In genomic region chr20:19269737-19270325, GRCh38 we compare ENCODE assay signal across 2 cellular contexts.
TF ChIP-seq lines count a peak whose summit lies in the region.

No MANE protein-coding gene starts in this region.

TF ChIP-seq in HepG2, 621 proteins besides CTCF, POLR2A, EP300 and RAD21:
- TF ChIP-seq ZFP41 (CRISPR knock-in tag; IDR thresholded peaks at IDR 0.05; ENCODE audit: borderline replicate concordance) (no peak), ZNF292 (CRISPR knock-in tag; IDR thresholded peaks at IDR 0.05; ENCODE audit: borderline replicate concordance, low read depth) (no peak), ZNF691 (CRISPR knock-in tag; IDR thresholded peaks at IDR 0.05; ENCODE audit: borderline replicate concordance, low read depth) (no peak), KAT2B (IDR thresholded peaks at IDR 0.05; ENCODE audit: borderline replicate concordance, low read depth, low read length) (peak; percentile 1; the same call in 1 of the 2 replicates)

TF ChIP-seq in WTC11, 78 proteins besides CTCF, POLR2A, EP300 and RAD21:
- no peak for TF ChIP-seq ETV6 (CRISPR knock-in tag; IDR thresholded peaks at IDR 0.05)
- TF ChIP-seq ZNF232 (CRISPR knock-in tag; IDR thresholded peaks at IDR 0.05), result no peak
- TF ChIP-seq TP53 (CRISPR knock-in tag; IDR thresholded peaks at IDR 0.05), result no peak
- TF ChIP-seq E2F5 (CRISPR knock-in tag; IDR thresholded peaks at IDR 0.05), result no peak
- no peak for TF ChIP-seq PRDM15 (CRISPR knock-in tag; IDR thresholded peaks at IDR 0.05)
- no peak for TF ChIP-seq NFATC4 (CRISPR knock-in tag; IDR thresholded peaks at IDR 0.05)
- TF ChIP-seq ATF6 (CRISPR knock-in tag; IDR thresholded peaks at IDR 0.05), result no peak
- no peak for TF ChIP-seq NFYB (CRISPR knock-in tag; conservative IDR thresholded peaks at IDR 0.05; ENCODE audit: low read depth)
- TF ChIP-seq FOXP4 (CRISPR knock-in tag; IDR thresholded peaks at IDR 0.05), result no peak
- no peak for TF ChIP-seq PRRX2 (CRISPR knock-in tag; IDR thresholded peaks at IDR 0.05)
- no peak for TF ChIP-seq FOXJ3 (CRISPR knock-in tag; IDR thresholded peaks at IDR 0.05; ENCODE audit: borderline replicate concordance)
- no peak for TF ChIP-seq ESRRA (CRISPR knock-in tag; IDR thresholded peaks at IDR 0.05; ENCODE audit: borderline replicate concordance)
- TF ChIP-seq, protein P1, sequence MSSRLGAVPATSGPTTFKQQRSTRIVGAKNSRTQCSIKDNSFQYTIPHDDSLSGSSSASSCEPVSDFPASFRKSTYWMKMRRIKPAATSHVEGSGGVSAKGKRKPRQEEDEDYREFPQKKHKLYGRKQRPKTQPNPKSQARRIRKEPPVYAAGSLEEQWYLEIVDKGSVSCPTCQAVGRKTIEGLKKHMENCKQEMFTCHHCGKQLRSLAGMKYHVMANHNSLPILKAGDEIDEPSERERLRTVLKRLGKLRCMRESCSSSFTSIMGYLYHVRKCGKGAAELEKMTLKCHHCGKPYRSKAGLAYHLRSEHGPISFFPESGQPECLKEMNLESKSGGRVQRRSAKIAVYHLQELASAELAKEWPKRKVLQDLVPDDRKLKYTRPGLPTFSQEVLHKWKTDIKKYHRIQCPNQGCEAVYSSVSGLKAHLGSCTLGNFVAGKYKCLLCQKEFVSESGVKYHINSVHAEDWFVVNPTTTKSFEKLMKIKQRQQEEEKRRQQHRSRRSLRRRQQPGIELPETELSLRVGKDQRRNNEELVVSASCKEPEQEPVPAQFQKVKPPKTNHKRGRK (CRISPR knock-in tag; IDR thresholded peaks at IDR 0.05; ENCODE audit: borderline replicate concordance), result no peak
- TF ChIP-seq MYBL2 (CRISPR knock-in tag; IDR thresholded peaks at IDR 0.05), result no peak
- no peak for TF ChIP-seq SOX15 (CRISPR knock-in tag; IDR thresholded peaks at IDR 0.05)
- TF ChIP-seq, protein P2, sequence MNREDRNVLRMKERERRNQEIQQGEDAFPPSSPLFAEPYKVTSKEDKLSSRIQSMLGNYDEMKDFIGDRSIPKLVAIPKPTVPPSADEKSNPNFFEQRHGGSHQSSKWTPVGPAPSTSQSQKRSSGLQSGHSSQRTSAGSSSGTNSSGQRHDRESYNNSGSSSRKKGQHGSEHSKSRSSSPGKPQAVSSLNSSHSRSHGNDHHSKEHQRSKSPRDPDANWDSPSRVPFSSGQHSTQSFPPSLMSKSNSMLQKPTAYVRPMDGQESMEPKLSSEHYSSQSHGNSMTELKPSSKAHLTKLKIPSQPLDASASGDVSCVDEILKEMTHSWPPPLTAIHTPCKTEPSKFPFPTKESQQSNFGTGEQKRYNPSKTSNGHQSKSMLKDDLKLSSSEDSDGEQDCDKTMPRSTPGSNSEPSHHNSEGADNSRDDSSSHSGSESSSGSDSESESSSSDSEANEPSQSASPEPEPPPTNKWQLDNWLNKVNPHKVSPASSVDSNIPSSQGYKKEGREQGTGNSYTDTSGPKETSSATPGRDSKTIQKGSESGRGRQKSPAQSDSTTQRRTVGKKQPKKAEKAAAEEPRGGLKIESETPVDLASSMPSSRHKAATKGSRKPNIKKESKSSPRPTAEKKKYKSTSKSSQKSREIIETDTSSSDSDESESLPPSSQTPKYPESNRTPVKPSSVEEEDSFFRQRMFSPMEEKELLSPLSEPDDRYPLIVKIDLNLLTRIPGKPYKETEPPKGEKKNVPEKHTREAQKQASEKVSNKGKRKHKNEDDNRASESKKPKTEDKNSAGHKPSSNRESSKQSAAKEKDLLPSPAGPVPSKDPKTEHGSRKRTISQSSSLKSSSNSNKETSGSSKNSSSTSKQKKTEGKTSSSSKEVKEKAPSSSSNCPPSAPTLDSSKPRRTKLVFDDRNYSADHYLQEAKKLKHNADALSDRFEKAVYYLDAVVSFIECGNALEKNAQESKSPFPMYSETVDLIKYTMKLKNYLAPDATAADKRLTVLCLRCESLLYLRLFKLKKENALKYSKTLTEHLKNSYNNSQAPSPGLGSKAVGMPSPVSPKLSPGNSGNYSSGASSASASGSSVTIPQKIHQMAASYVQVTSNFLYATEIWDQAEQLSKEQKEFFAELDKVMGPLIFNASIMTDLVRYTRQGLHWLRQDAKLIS (CRISPR knock-in tag; IDR thresholded peaks at IDR 0.05; ENCODE audit: borderline replicate concordance), result no peak
- no peak for TF ChIP-seq ZBTB21 (CRISPR knock-in tag; IDR thresholded peaks at IDR 0.05; ENCODE audit: borderline replicate concordance)
- TF ChIP-seq, protein P3, sequence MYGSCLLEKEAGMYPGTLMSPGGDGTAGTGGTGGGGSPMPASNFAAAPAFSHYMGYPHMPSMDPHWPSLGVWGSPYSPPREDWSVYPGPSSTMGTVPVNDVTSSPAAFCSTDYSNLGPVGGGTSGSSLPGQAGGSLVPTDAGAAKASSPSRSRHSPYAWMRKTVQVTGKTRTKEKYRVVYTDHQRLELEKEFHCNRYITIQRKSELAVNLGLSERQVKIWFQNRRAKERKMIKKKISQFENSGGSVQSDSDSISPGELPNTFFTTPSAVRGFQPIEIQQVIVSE (CRISPR knock-in tag; IDR thresholded peaks at IDR 0.05; ENCODE audit: borderline replicate concordance), result no peak
- no peak for TF ChIP-seq IRF2 (CRISPR knock-in tag; IDR thresholded peaks at IDR 0.05; ENCODE audit: borderline replicate concordance, low read depth)
- TF ChIP-seq ZNF121 (CRISPR knock-in tag; IDR thresholded peaks at IDR 0.05), result no peak
TF ChIP-seq in WTC11: peak in this region for 0.
